ENCODE assay signal across 8 cellular contexts in genomic region chr2:132347041-132347780, GRCh38.
DNase-seq lines count a peak whose midpoint lies in the region; ATAC-seq and TF ChIP-seq lines count a peak whose summit lies in the region.
"Not testable (repeated sequence)": the region's sequence is repeated elsewhere in the genome, so short reads cannot be mapped to it uniquely, and the experiment has no call there.

No MANE protein-coding gene starts in this region.

- peak overlapping the region; percentile 56 for H3K4me3 ChIP-seq in IMR-90 (ENCODE audit: insufficient read depth, low read depth, low read length)
- peak overlapping the region; percentile 54 to 55 for H3K4me3 ChIP-seq in esophagus (ENCODE audit: low read depth in 1 of 2, low read length in 2 of 2)
- H3K4me3 ChIP-seq in iPS-18a (ENCODE audit: low read length): peak overlapping the region; percentile 70

- peak overlapping the region; percentile 99 for H4K5ac ChIP-seq in IMR-90 (ENCODE audit: low read depth, low read length)

- in situ Hi-C loops in IMR-90 (cut with MboI; ENCODE audit: low sequenced_read_pairs): not testable (repeated sequence)

- ATAC-seq in IMR-90 (ENCODE audit: low read depth): peak; percentile 99

- not testable (repeated sequence) for BruUV-seq in IMR-90 (replicated peaks; lab: Mats Ljungman, UMichigan)

- H3K4me2 ChIP-seq in IMR-90 (ENCODE audit: low read depth, low read length): peak overlapping the region; percentile 89

- not testable (repeated sequence) for TF ChIP-seq RAD21 in IMR-90 (IDR thresholded peaks at IDR 0.05; ENCODE audit: low read length)

- peak overlapping the region; percentile 71 for H3K56ac ChIP-seq in IMR-90 (ENCODE audit: extremely low read depth, insufficient read depth, low read length)

- CTCF ChIA-PET in IMR-90 (lab: Yijun Ruan, JAX): not testable (repeated sequence)

- H3K9me1 ChIP-seq in IMR-90 (ENCODE audit: insufficient read depth, low read length): not testable (repeated sequence)

- H3K4me1 ChIP-seq in IMR-90 (ENCODE audit: control insufficient read depth, insufficient read depth, low read length); esophagus (ENCODE audit: control insufficient read depth in 2 of 2, insufficient read depth in 2 of 2, low read length in 1 of 2); iPS-18a (ENCODE audit: control insufficient read depth, low read depth, low read length): not testable (repeated sequence)

- peak overlapping the region; percentile 58 for H2AK5ac ChIP-seq in IMR-90 (ENCODE audit: low read depth, low read length)

- peak; percentile 40 for DNase-seq in DMS 273 treated with DMSO at 0.1 percent for 48 hours (lab: John Stamatoyannopoulos, UW)
- DNase-seq in IMR-90: peak; percentile 77
- peak; percentile 24 for DNase-seq in NCI-H524 treated with DMSO at 0.1 percent for 48 hours (lab: John Stamatoyannopoulos, UW)
- DNase-seq in amygdala (lab: John Stamatoyannopoulos, UW): peak; percentile 11 to 94 (median 75)
- peak; percentile 52 for DNase-seq in neural crest cell (ENCODE audit: low read depth, low spot score)
- peak; percentile 92 for DNase-seq in superior temporal gyrus (ENCODE audit: extremely low spot score)

- H3K9me3 ChIP-seq in IMR-90 (ENCODE audit: control insufficient read depth, insufficient read depth, low read length); esophagus (ENCODE audit: control insufficient read depth in 2 of 2, insufficient read depth in 1 of 2, low read depth in 1 of 2, low read length in 1 of 2); iPS-18a (ENCODE audit: control insufficient read depth, low read depth, low read length): not testable (repeated sequence)

- peak overlapping the region; percentile 80 for H3K18ac ChIP-seq in IMR-90 (ENCODE audit: low read depth, low read length)

- peak overlapping the region; percentile 65 for H3K27ac Mint-ChIP-seq in neural crest cell (ENCODE audit: unreplicated experiment)

- not testable (repeated sequence) for H2AK9ac ChIP-seq in IMR-90 (replicated peaks; ENCODE audit: low read depth, low read length, poor library complexity)

- H4K20me1 ChIP-seq in IMR-90 (ENCODE audit: insufficient read depth, low read length): not testable (repeated sequence)

- H2BK20ac ChIP-seq in IMR-90 (ENCODE audit: low read depth, low read length): not testable (repeated sequence)

- not testable (repeated sequence) for H3K36me3 ChIP-seq in IMR-90 (ENCODE audit: control insufficient read depth, insufficient read depth, low read length); esophagus (ENCODE audit: control insufficient read depth in 2 of 2, insufficient read depth in 2 of 2, low read length in 1 of 2); iPS-18a (ENCODE audit: control insufficient read depth, low read depth, low read length)

- H4K8ac ChIP-seq in IMR-90 (ENCODE audit: low read depth in 2 of 2, low read length in 2 of 2): peak overlapping the region; percentile 96 to 98

- peak overlapping the region; percentile 85 for H3K14ac ChIP-seq in IMR-90 (replicated peaks; ENCODE audit: low read depth, low read length)

- H2AFZ ChIP-seq in IMR-90 (replicated peaks; ENCODE audit: low read length, poor library complexity): peak overlapping the region; percentile 79

- peak overlapping the region; percentile 9; the same call in 1 of the 2 replicates for H2BK120ac ChIP-seq in IMR-90 (ENCODE audit: low read depth, low read length)

- H3K36me3 Mint-ChIP-seq in neural crest cell (ENCODE audit: low read depth): not testable (repeated sequence)

- intact Hi-C loops in IMR-90 (cut with micrococcal nuclease): not testable (repeated sequence)

- not testable (repeated sequence) for H2BK15ac ChIP-seq in IMR-90 (ENCODE audit: low read depth, low read length)

- H4K91ac ChIP-seq in IMR-90 (ENCODE audit: insufficient read depth, low read depth, low read length): peak overlapping the region; percentile 76

- not testable (repeated sequence) for H3K27me3 Mint-ChIP-seq in neural crest cell (ENCODE audit: low read depth)

- not testable (repeated sequence) for TF ChIP-seq POLR2A in IMR-90 (IDR thresholded peaks at IDR 0.05; ENCODE audit: low read depth, low read length)

- H3K4me3 Mint-ChIP-seq in neural crest cell: peak overlapping the region; percentile 86

- H2BK5ac ChIP-seq in IMR-90 (ENCODE audit: low read depth, low read length, poor library complexity, severe bottlenecking): peak overlapping the region; percentile 74

- peak overlapping the region; percentile 88 for H3K4ac ChIP-seq in IMR-90 (ENCODE audit: low read depth, low read length)

- not testable (repeated sequence) for H3K79me1 ChIP-seq in IMR-90 (ENCODE audit: low read depth in 1 of 2, low read length in 2 of 2)

- no CpG with 5 or more reads among the region's 34 CpGs for WGBS in IMR-90 (ENCODE audit: extremely low coverage in 2 of 2, insufficient read length in 1 of 2), 2 experiments
- 9% methylated on average over 34 of the region's 34 CpGs for WGBS in esophagus, 2 donors

- not testable (repeated sequence) for H3K27me3 ChIP-seq in IMR-90 (ENCODE audit: control insufficient read depth, insufficient read depth, low read length); esophagus (ENCODE audit: control insufficient read depth in 1 of 2, insufficient read depth in 2 of 2, low read length in 2 of 2); iPS-18a (ENCODE audit: control insufficient read depth, insufficient read depth, low read length)

- H3K4me1 Mint-ChIP-seq in neural crest cell: peaks cover 11% of the 10 kb centered on the region

- not testable (repeated sequence) for H3K23ac ChIP-seq in IMR-90 (ENCODE audit: low read depth, low read length)

- H3K27ac ChIP-seq in IMR-90 (ENCODE audit: insufficient read depth, low read length) (peak overlapping the region; percentile 90), esophagus (ENCODE audit: low read depth in 2 of 2, low read length in 1 of 2) (peak overlapping the region; percentile 52 to 73), iPS-18a (ENCODE audit: low read length) (peak overlapping the region; percentile 24)

- H3K9ac ChIP-seq in IMR-90 (ENCODE audit: low read depth, low read length) (peak overlapping the region; percentile 99), iPS-18a (ENCODE audit: low read length) (peak overlapping the region; percentile 42)

- not testable (repeated sequence) for H3K9me3 Mint-ChIP-seq in neural crest cell

- POLR2A ChIA-PET in IMR-90 (lab: Charles Lee; ENCODE audit: unreplicated experiment): not testable (repeated sequence)

- dilution Hi-C loops in IMR-90 (cut with HindIII; ENCODE audit: low sequenced_read_pairs, unreplicated experiment): not testable (repeated sequence)

- TF ChIP-seq CTCF in IMR-90 (conservative IDR thresholded peaks at IDR 0.05; ENCODE audit: low read depth, low read length); neural crest cell (conservative IDR thresholded peaks at IDR 0.05): not testable (repeated sequence)

Comparison
In these comparisons a context has a peak if more than half of its experiments do, and no peak if none do; other contexts are left out.
1. Peak in every context shown above with its lines: DNase-seq, ATAC-seq, H3K4me3 ChIP-seq and H3K27ac ChIP-seq.
2. DNase-seq: peak in every context shown above with its lines; median percentile 92 in superior temporal gyrus; 77 in IMR-90; 75 in amygdala; 52 in neural crest cell; 40 in DMS 273 treated with DMSO at 0.1 percent for 48 hours; 24 in NCI-H524 treated with DMSO at 0.1 percent for 48 hours.
3. H3K27ac ChIP-seq: peak in every context shown above with its lines; median percentile 90 in IMR-90; 62 in esophagus; 24 in iPS-18a.